8 cellular contexts compared by ENCODE assay signal in the genomic region with DNA sequence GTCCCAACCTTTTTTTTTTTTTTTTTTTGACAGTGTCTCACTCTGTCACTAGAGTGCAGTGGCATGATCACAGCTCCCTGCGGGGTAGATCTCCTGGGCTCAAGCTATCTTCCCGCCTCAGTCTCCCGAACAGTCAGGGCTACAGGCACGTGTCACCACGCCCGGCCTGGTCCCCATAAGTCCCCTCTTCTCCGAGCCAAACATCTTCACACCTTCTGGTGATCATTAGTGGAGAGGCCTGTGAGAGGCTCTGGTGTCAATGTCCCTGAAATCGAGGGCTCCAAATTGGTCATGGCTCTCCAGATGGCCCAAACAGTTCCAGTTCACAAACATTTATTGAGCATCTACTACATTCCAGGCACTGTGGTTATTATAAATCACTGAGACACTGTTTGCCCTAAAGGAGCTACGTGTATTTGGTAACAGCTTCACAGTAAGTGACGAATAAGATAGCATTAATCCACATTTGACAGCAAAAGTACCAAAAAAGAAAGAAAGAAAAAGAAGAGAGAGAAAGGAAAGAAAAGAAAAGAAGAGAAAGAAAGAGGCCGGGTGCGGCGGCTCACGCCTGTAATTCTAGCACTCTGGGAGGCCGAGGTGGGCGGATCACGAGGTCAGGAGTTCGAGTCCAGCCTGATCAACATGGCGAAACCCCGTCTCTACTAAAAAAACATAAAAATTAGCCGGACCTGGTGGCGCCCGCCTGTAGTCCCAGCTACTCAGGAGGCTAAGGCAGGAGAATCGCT. TPM values are rescaled to one million over a fixed set of nuclear protein-coding genes. Genes with fewer than 3 reads are reported as not detected.
DNase-seq lines count a peak whose midpoint lies in the region; ATAC-seq, FAIRE-seq and TF ChIP-seq lines count a peak whose summit lies in the region.

No MANE protein-coding gene starts in this region.

- no peaks in the 10 kb centered on the region for H3K27me3 ChIP-seq in MM.1S (replicated peaks; ENCODE audit: insufficient read depth, low read length)
- no peaks in the 10 kb centered on the region for H3K27me3 ChIP-seq in muscle layer of duodenum (ENCODE audit: low read depth, low read length)

- TF ChIP-seq POLR2A in A549 (IDR thresholded peaks at IDR 0.05; ENCODE audit: low read length) = no peak

- H3K4me3 ChIP-seq in A549 (peak overlapping the region; percentile 96), MM.1S (ENCODE audit: low read length) (peak overlapping the region; percentile 96), muscle layer of duodenum (ENCODE audit: low read depth in 1 of 2, low read length in 2 of 2) (peak overlapping the region; percentile 88 to 99)

- H3K4me1 ChIP-seq in A549 (peaks cover 12% of the 10 kb centered on the region; the same call in 2 of the 3 replicates), MM.1S (ENCODE audit: low read length) (peaks cover 14% of the 10 kb centered on the region), muscle layer of duodenum (ENCODE audit: control insufficient read depth in 1 of 2, insufficient read depth in 2 of 2, low read length in 2 of 2) (peaks cover 0 to 16% of the 10 kb centered on the region in 2 donors)

- no peak for TF ChIP-seq RAD21 in A549 (conservative IDR thresholded peaks at IDR 0.05 in 1 of 2, IDR thresholded peaks at IDR 0.05 in 1 of 2)

- H2AFZ ChIP-seq in MM.1S (ENCODE audit: low read length) = peak overlapping the region; percentile 63

- CTCF ChIA-PET in A549 (lab: Yijun Ruan, JAX) = interaction anchor here (1.0 to 12.2 kb wide), 10 partner anchors 8 to 181 kb away, joined by 3 to 124 read pairs (median 4); a partner anchor contains a TSS

- POLR2A ChIA-PET in A549 (lab: Yijun Ruan, JAX) = interaction anchor here (0.6 to 1.8 kb wide), 11 partner anchors 8 to 84 kb away, joined by 3 to 16 read pairs (median 6); a partner anchor contains a TSS

- H3K4me2 ChIP-seq in A549 (peak overlapping the region; percentile 72), MM.1S (ENCODE audit: low read depth, low read length) (peak overlapping the region; percentile 25; the same call in 1 of the 2 replicates)

- H3K9me2 ChIP-seq in MM.1S (replicated peaks; ENCODE audit: insufficient read depth, low read length) = no peaks in the 10 kb centered on the region

- peaks cover 39% of the 10 kb centered on the region for H3K79me2 ChIP-seq in MM.1S (ENCODE audit: low read length)

- H3K27ac ChIP-seq in A549 (peak overlapping the region; percentile 91 to 93), MM.1S (ENCODE audit: low read length) (no peak overlapping the region), caudate nucleus (ENCODE audit: low read depth, low read length) (peak overlapping the region; percentile 71), muscle layer of duodenum (ENCODE audit: low read length) (peak overlapping the region; percentile 97)

- H3K36me3 ChIP-seq in MM.1S (replicated peaks; ENCODE audit: insufficient read depth, low read length) (peaks cover 8% of the 10 kb centered on the region), muscle layer of duodenum (ENCODE audit: control insufficient read depth in 1 of 2, insufficient read depth in 2 of 2, low read length in 2 of 2) (peaks cover 9 to 15% of the 10 kb centered on the region in 2 donors)

- FAIRE-seq in A549 (lab: Jason Lieb, UNC) = no peak

- H3F3A ChIP-seq in MM.1S (ENCODE audit: insufficient read depth, low read length) = no peaks in the 10 kb centered on the region

- H3K9me3 ChIP-seq in A549 = no peaks in the 10 kb centered on the region
- no peaks in the 10 kb centered on the region for H3K9me3 ChIP-seq in MM.1S (replicated peaks; ENCODE audit: insufficient read depth, low read length)
- no peaks in the 10 kb centered on the region for H3K9me3 ChIP-seq in muscle layer of duodenum (ENCODE audit: control insufficient read depth in 1 of 2, low read length in 2 of 2)

- DNase-seq in A549 (ENCODE audit: low read depth in 1 of 2, low spot score in 1 of 2) (no peak), MM.1S (no peak), caudate nucleus (lab: John Stamatoyannopoulos, UW) (peak in 1 of 61 donors; percentile 3), NCI-H1105 treated with DMSO at 0.1 percent for 48 hours (lab: John Stamatoyannopoulos, UW) (no peak)

- ATAC-seq in A549 (peak in 1 of 2 experiments; percentile 10; a peak in 3 of 6 replicates), HG03571 (IDR thresholded peaks at IDR 0.05; ENCODE audit: unreplicated experiment) (no peak), HG03520 (IDR thresholded peaks at IDR 0.05; ENCODE audit: unreplicated experiment) (no peak), GM18520 (IDR thresholded peaks at IDR 0.05; ENCODE audit: unreplicated experiment) (no peak)

- 54% methylated on average over 24 of the region's 24 CpGs for WGBS in A549 (ENCODE audit: missing lambda C conversion rate)

- TF ChIP-seq CTCF in A549 (IDR thresholded peaks at IDR 0.05) (no peak), MM.1S (IDR thresholded peaks at IDR 0.05; ENCODE audit: low read length) (no peak)

- H4K20me1 ChIP-seq in MM.1S (ENCODE audit: insufficient read depth, low read length) = no peaks in the 10 kb centered on the region

- peak overlapping the region; percentile 94 for H3K9ac ChIP-seq in MM.1S (ENCODE audit: low read length)

- no peak for TF ChIP-seq EP300 in A549 (IDR thresholded peaks at IDR 0.05)

TF ChIP-seq in A549, 52 proteins besides CTCF, POLR2A, EP300 and RAD21:
- TF ChIP-seq SMC3 (IDR thresholded peaks at IDR 0.05) = no peak

RNA-seq across cellular contexts. Expression of a gene that starts 0.9 kb away (rescaled TPM):
- 96.2 and 127 TPM in 2 replicates for polyA plus RNA-seq in A549 (2011; rRNA removed)
- polyA plus RNA-seq in A549 (2012; cell fraction: cytosol; rRNA removed) = 42.6 and 45.1 TPM in 2 replicates
- polyA plus RNA-seq in A549 (2012; cell fraction: nucleus; rRNA removed) = 16.6 and 35.3 TPM in 2 replicates
- polyA plus RNA-seq in A549 (2017; fragmentation: RNase III; extraction: RNeasy Plus Mini Kit Qiagen cat#74134 plus additional on column Dnase treatment) = 133 to 142 TPM (median 134 TPM) in 3 replicates
- polyA minus RNA-seq in A549 (2011; rRNA and poly(A)+ RNA removed) = 40.2 and 41.1 TPM in 2 replicates

RNA-seq across cellular contexts. Expression of a gene that starts 8.1 kb away (rescaled TPM):
- polyA plus RNA-seq in A549 (2011; rRNA removed) = 0.03 TPM in 1 of 2 replicates, not detected in the other
- not detected in 2 replicates for polyA plus RNA-seq in A549 (2012; cell fraction: cytosol; rRNA removed)
- 0.04 TPM in 1 of 2 replicates, not detected in the other for polyA plus RNA-seq in A549 (2012; cell fraction: nucleus; rRNA removed)
- not detected in 3 replicates for polyA plus RNA-seq in A549 (2017; fragmentation: RNase III; extraction: RNeasy Plus Mini Kit Qiagen cat#74134 plus additional on column Dnase treatment)
- not detected in 2 replicates for polyA minus RNA-seq in A549 (2011; rRNA and poly(A)+ RNA removed)

RNA-seq across cellular contexts. Expression of a gene that starts 28.0 kb away (rescaled TPM):
- polyA plus RNA-seq in A549 (2011; rRNA removed) = 80.4 and 87.6 TPM in 2 replicates
- polyA plus RNA-seq in A549 (2012; cell fraction: cytosol; rRNA removed) = 54.1 and 67.0 TPM in 2 replicates
- polyA plus RNA-seq in A549 (2012; cell fraction: nucleus; rRNA removed) = 87.5 and 112 TPM in 2 replicates
- polyA plus RNA-seq in A549 (2017; fragmentation: RNase III; extraction: RNeasy Plus Mini Kit Qiagen cat#74134 plus additional on column Dnase treatment) = 61.3 to 71.1 TPM (median 69.8 TPM) in 3 replicates
- 52.5 and 53.4 TPM in 2 replicates for polyA minus RNA-seq in A549 (2011; rRNA and poly(A)+ RNA removed)

RNA-seq across cellular contexts. Expression of a gene that starts 56.0 kb away (rescaled TPM):
- 334 and 365 TPM in 2 replicates for polyA plus RNA-seq in A549 (2011; rRNA removed)
- 197 and 257 TPM in 2 replicates for polyA plus RNA-seq in A549 (2012; cell fraction: cytosol; rRNA removed)
- 1,053 and 1,132 TPM in 2 replicates for polyA plus RNA-seq in A549 (2012; cell fraction: nucleus; rRNA removed)
- 138 to 180 TPM (median 179 TPM) in 3 replicates for polyA plus RNA-seq in A549 (2017; fragmentation: RNase III; extraction: RNeasy Plus Mini Kit Qiagen cat#74134 plus additional on column Dnase treatment)
- polyA minus RNA-seq in A549 (2011; rRNA and poly(A)+ RNA removed) = 661 and 758 TPM in 2 replicates
